ENCODE assay signal across 1 cellular context in the genomic region with DNA sequence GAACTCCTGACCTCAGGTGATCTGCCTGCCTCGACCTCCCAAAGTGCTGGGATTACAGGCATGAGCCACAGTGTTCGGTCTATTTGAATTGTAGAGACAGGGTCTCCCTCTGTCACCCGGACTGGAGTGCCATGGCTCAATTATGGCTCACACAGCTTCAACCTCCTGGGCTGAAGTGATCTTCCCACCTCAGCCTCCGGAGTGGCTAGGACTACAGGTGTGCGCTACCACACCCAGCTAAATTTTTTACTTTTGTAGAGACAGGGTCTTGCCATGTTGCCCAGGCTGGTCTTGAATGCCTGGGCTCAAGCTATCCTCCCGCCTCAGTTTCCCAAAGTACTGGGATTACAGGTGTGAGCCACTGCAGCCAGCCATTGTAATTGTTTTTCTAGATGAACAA. TPM values are rescaled to one million over a fixed set of nuclear protein-coding genes. Genes with fewer than 3 reads are reported as not detected.
"Had no signal": no experiment of that assay in that cellular context is flagged by ENCODE, and none has a peak within 500 bp of the region (broad histone marks: within the 10 kb centered on the region; RNA-seq: fewer than 3 reads in every experiment).

No MANE protein-coding gene starts in this region.

RNA-seq across cellular contexts. Expression of a gene that starts 14.2 kb away (rescaled TPM):
- total RNA-seq: HT-29 had no signal
